Comparison of ENCODE assay signal across 8 cellular contexts in the genomic region with DNA sequence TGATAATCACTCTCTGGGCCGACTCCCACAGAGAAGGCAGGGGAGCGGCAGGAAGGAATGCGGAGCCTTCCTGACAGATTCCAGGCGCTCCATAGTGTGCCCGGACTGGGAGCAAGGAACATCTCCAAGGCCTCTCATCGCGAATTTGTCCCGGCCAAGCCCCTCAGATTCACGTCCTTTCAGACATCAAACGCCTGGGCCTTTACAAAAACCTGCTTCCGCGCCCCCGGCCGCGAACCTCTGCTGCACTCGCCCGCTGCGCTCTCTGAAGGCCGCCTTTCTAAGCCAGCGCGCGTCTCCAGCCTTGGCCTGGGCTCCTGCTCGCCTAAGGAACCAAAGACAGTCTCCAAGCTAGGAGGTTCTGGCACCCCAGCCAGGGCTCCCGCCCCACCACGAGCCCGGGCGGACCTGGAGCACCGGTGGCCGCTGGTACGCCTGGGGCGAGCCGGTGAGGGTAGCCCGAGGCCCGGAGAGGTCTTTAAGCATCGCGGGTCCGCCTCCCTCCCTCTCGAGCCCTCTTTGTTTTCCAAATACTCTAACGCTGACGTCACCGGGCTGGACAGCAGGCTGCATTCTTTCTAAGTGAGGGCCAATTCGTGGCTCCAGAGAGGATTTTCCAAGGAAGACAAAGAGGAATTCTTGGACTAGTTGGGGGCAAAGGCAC. TPM values are rescaled to one million over a fixed set of nuclear protein-coding genes. Genes with fewer than 3 reads are reported as not detected.
A peak's percentile ranks its signal among the peaks of the same experiment; 100 is the strongest.
DNase-seq lines count a peak whose midpoint lies in the region; ATAC-seq, FAIRE-seq and TF ChIP-seq lines count a peak whose summit lies in the region.

No MANE protein-coding gene starts in this region.

- intact Hi-C loops in sigmoid colon (cut with DNase I): loop anchor here (5.0 kb wide), 2 partner anchors 114 to 161 kb away; a partner anchor contains a TSS

- DNase-seq in DMS79 treated with DMSO at 0.1 percent for 48 hours (lab: John Stamatoyannopoulos, UW) (peak; percentile 40), NCI-H2227 treated with DMSO at 0.1 percent for 48 hours (lab: John Stamatoyannopoulos, UW) (peak; percentile 23), cardiac fibroblast (ENCODE audit: low read depth in 2 of 2) (peak; percentile 94 to 96), sigmoid colon (peak; percentile 95), D721Med (ENCODE audit: insufficient read length, low spot score) (no peak)
- DNase-seq in activated CD4-positive, alpha-beta T cell treated with anti-CD3 and anti-CD28 coated beads, Interleukin-2, amount 50 U/mL, for 48 hours: no peak

- H3K9me3 ChIP-seq in iPS-20b (ENCODE audit: insufficient read depth, low read depth, low read length): no peaks in the 10 kb centered on the region
- no peaks in the 10 kb centered on the region for H3K9me3 ChIP-seq in sigmoid colon

- H3K27me3 ChIP-seq in iPS-20b (ENCODE audit: insufficient read depth, low read length): peaks cover 45% of the 10 kb centered on the region
- H3K27me3 ChIP-seq in sigmoid colon: no peaks in the 10 kb centered on the region

- no peak for FAIRE-seq in D721Med (lab: Jason Lieb, UNC)

- H3K36me3 ChIP-seq in iPS-20b (ENCODE audit: insufficient read depth, low read depth, low read length) (peaks cover 40% of the 10 kb centered on the region), sigmoid colon (peaks cover 10 to 30% (median 19%) of the 10 kb centered on the region in 4 donors)

- peaks cover 39% of the 10 kb centered on the region for H3K4me1 ChIP-seq in iPS-20b (ENCODE audit: insufficient read depth, low read length)
- peaks cover 0 to 62% (median 57%) of the 10 kb centered on the region in 4 donors for H3K4me1 ChIP-seq in sigmoid colon

- H3K27ac ChIP-seq in iPS-20b (ENCODE audit: low read length) (peak overlapping the region; percentile 95), sigmoid colon (peak overlapping the region; percentile 98 to 100 (median 100))

- TF ChIP-seq EP300 in sigmoid colon (IDR thresholded peaks at IDR 0.05): no peak

- H3K9ac ChIP-seq in iPS-20b (ENCODE audit: low read depth, low read length): peak overlapping the region; percentile 99

- WGBS in sigmoid colon, 2 donors: 3 to 25% methylated on average over 42 of the region's 42 CpGs

- peak in 1 of 2 donors; percentile 59 for TF ChIP-seq POLR2A in sigmoid colon (IDR thresholded peaks at IDR 0.05)

- TF ChIP-seq CTCF in cardiac fibroblast (IDR thresholded peaks at IDR 0.05; ENCODE audit: low read depth, low read length): no peak
- no peak for TF ChIP-seq CTCF in sigmoid colon (IDR thresholded peaks at IDR 0.05)
- TF ChIP-seq CTCF in D721Med (IDR thresholded peaks at IDR 0.05; ENCODE audit: insufficient read depth, missing control alignments): no peak

- peak overlapping the region; percentile 88 to 96 for H3K4me3 ChIP-seq in cardiac fibroblast (replicated peaks in 1 of 2; ENCODE audit: low read depth in 2 of 2, low read length in 2 of 2)
- peak overlapping the region; percentile 92 for H3K4me3 ChIP-seq in iPS-20b (ENCODE audit: low read length)
- peak overlapping the region; percentile 64 to 78 (median 74) for H3K4me3 ChIP-seq in sigmoid colon

- ATAC-seq in GM18870 (IDR thresholded peaks at IDR 0.05; ENCODE audit: unreplicated experiment): no peak

RNA-seq across cellular contexts. Expression of a gene that starts 0.8 kb away (rescaled TPM):
- 100 to 1,000 TPM in 1 of 4 donors, 10 to 100 TPM in 3; 43.5 to 112 (median 47.6) TPM for total RNA-seq in sigmoid colon
- 10 to 100 TPM in 1 of 3 donors, 1 to 10 TPM in 2; 1.6 to 13.8 (median 9.9) TPM for polyA plus RNA-seq in sigmoid colon

Comparison
In these comparisons a context has a peak if more than half of its experiments do, and no peak if none do; other contexts are left out.
1. DNase-seq: peak in DMS79 treated with DMSO at 0.1 percent for 48 hours (single experiment), NCI-H2227 treated with DMSO at 0.1 percent for 48 hours (single experiment), cardiac fibroblast (2 of 2) and sigmoid colon (single experiment); none in D721Med (single experiment) and activated CD4-positive, alpha-beta T cell treated with anti-CD3 and anti-CD28 coated beads, Interleukin-2, amount 50 U/mL, for 48 hours (0 of 2).
2. Peak in every context shown above with its lines, with median percentiles within 50 percentile points of each other: H3K4me3 ChIP-seq.